21 cellular contexts compared by ENCODE assay signal in the genomic region with DNA sequence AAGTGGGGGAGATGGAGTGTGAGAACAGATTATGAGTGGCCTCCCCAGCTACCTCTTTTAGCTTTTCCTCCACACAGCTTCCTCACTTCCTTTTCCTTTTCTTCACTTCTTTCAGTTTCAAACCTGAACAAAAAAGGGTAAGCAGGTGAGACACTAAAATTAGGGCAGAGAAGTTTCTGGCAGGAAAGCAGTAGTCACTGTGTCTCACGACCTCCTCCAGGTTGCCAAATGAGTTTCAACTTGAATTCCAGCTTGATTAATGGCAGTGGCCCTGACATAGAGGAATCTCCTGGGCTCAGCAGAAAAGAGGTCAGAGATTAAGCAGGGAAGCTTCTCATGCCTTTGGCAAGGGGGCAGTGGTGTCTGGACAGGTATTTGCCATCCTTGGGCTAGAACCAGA.
DNase-seq lines count a peak whose midpoint lies in the region; ATAC-seq and TF ChIP-seq lines count a peak whose summit lies in the region.
"Had no signal": no experiment of that assay in that cellular context is flagged by ENCODE, and none has a peak within 500 bp of the region (broad histone marks: within the 10 kb centered on the region; RNA-seq: fewer than 3 reads in every experiment).

No MANE protein-coding gene starts in this region.

- TF ChIP-seq CTCF in MM.1S (IDR thresholded peaks at IDR 0.05; ENCODE audit: low read length) (no peak), OCI-LY3 (IDR thresholded peaks at IDR 0.05; ENCODE audit: low read depth, low read length) (no peak), smooth muscle cell (IDR thresholded peaks at IDR 0.05; ENCODE audit: borderline replicate concordance, insufficient read depth, poor library complexity, severe bottlenecking) (no peak), BE2C (IDR thresholded peaks at IDR 0.05; ENCODE audit: low read depth, low read length) (no peak)

- H3K36me3 ChIP-seq in MM.1S (replicated peaks; ENCODE audit: insufficient read depth, low read length) (0 out of 2 replicates have a peak, but pooled peaks cover 5% of the 10 kb centered on the region), OCI-LY3 (replicated peaks; ENCODE audit: low read depth, low read length) (peaks cover 26% of the 10 kb centered on the region), smooth muscle cell (ENCODE audit: low read depth) (peaks cover 9% of the 10 kb centered on the region), BE2C (no peaks in the 10 kb centered on the region)
- no peaks in the 10 kb centered on the region for H3K36me3 ChIP-seq in CD8-positive, alpha-beta memory T cell (ENCODE audit: insufficient read depth, low read length)
- H3K36me3 ChIP-seq: HAP-1 had no signal

- no peaks in the 10 kb centered on the region for H3K27me3 Mint-ChIP-seq in CD8-positive, alpha-beta memory T cell

- ATAC-seq in esophagus mucosa: peak; percentile 72
- no peak for ATAC-seq in GM21423 (IDR thresholded peaks at IDR 0.05; ENCODE audit: unreplicated experiment)
- ATAC-seq: A549; CD8-positive, alpha-beta T cell had no signal

- H3K27ac Mint-ChIP-seq in CD8-positive, alpha-beta memory T cell: no peak overlapping the region
- H3K27ac Mint-ChIP-seq: CD8-positive, alpha-beta T cell; HFFc6 had no signal

- no peaks in the 10 kb centered on the region for H3K9me2 ChIP-seq in MM.1S (replicated peaks; ENCODE audit: insufficient read depth, low read length)

- H3K36me3 Mint-ChIP-seq in CD8-positive, alpha-beta memory T cell: peaks cover 0 to 2% (median 0%) of the 10 kb centered on the region in 3 donors
- H3K36me3 Mint-ChIP-seq: CD8-positive, alpha-beta T cell had no signal

- CTCF ChIA-PET in CD8-positive, alpha-beta memory T cell (lab: Charles Lee): no interaction called here

- H2AFZ ChIP-seq in MM.1S (ENCODE audit: low read length) (0 out of 2 replicates have a peak overlapping the region, but pooled peaks have one; percentile 36), OCI-LY3 (ENCODE audit: low read depth, low read length) (no peak overlapping the region), smooth muscle cell (ENCODE audit: low read depth) (no peak overlapping the region)

- H3K4me3 Mint-ChIP-seq in CD8-positive, alpha-beta memory T cell: no peak overlapping the region
- H3K4me3 Mint-ChIP-seq: CD8-positive, alpha-beta T cell; HFFc6 had no signal

- H3K79me2 ChIP-seq in MM.1S (ENCODE audit: low read length) (no peaks in the 10 kb centered on the region), OCI-LY3 (ENCODE audit: low read length) (no peaks in the 10 kb centered on the region), smooth muscle cell (ENCODE audit: low read depth) (no peaks in the 10 kb centered on the region)

- H3K9me3 ChIP-seq in MM.1S (replicated peaks; ENCODE audit: insufficient read depth, low read length) (no peaks in the 10 kb centered on the region), OCI-LY3 (ENCODE audit: insufficient read depth, low read length) (peaks cover 25% of the 10 kb centered on the region), smooth muscle cell (replicated peaks; ENCODE audit: low read depth) (peaks cover 13% of the 10 kb centered on the region), BE2C (no peaks in the 10 kb centered on the region; the same call in 1 of the 2 replicates)
- no peaks in the 10 kb centered on the region for H3K9me3 ChIP-seq in CD8-positive, alpha-beta memory T cell (ENCODE audit: low read length)
- H3K9me3 ChIP-seq: A549, HAP-1 had no signal

- no peaks in the 10 kb centered on the region for H3K27me3 ChIP-seq in MM.1S (replicated peaks; ENCODE audit: insufficient read depth, low read length)
- no peaks in the 10 kb centered on the region for H3K27me3 ChIP-seq in OCI-LY3 (ENCODE audit: low read depth, low read length)
- no peaks in the 10 kb centered on the region for H3K27me3 ChIP-seq in smooth muscle cell (ENCODE audit: low read depth)
- no peaks in the 10 kb centered on the region for H3K27me3 ChIP-seq in CD8-positive, alpha-beta memory T cell (ENCODE audit: insufficient read depth, low read length, poor library complexity, severe bottlenecking)
- no peaks in the 10 kb centered on the region for H3K27me3 ChIP-seq in BE2C

- DNase-seq in MM.1S (peak; percentile 83), smooth muscle cell (lab: John Stamatoyannopoulos, UW; ENCODE audit: unreplicated experiment) (no peak), BE2C (no peak)
- DNase-seq in CD8-positive, alpha-beta memory T cell: no peak
- DNase-seq: 8988T; ACHN; AML-193; C1 segment of cervical spinal cord; Calu3; CD8-positive, alpha-beta T cell; COR-L47; DMS53; DMS79 treated with DMSO at 0.1 percent for 48 hours; GF-D8; GOT3; HFFc6 had no signal

- H3K4me2 ChIP-seq in MM.1S (ENCODE audit: low read depth, low read length) (peak overlapping the region; percentile 48), OCI-LY3 (ENCODE audit: low read length) (no peak overlapping the region), smooth muscle cell (no peak overlapping the region)
- H3K4me2 ChIP-seq: A549 had no signal

- no peaks in the 10 kb centered on the region for H3K4me1 Mint-ChIP-seq in CD8-positive, alpha-beta memory T cell

- peaks cover 15 to 30% (median 25%) of the 10 kb centered on the region in 5 donors for H3K9me3 Mint-ChIP-seq in CD8-positive, alpha-beta memory T cell

- H3K4me1 ChIP-seq in MM.1S (ENCODE audit: low read length): peaks cover 37% of the 10 kb centered on the region
- peaks cover 8% of the 10 kb centered on the region; the same call in 1 of the 2 replicates for H3K4me1 ChIP-seq in OCI-LY3 (ENCODE audit: low read length)
- no peaks in the 10 kb centered on the region for H3K4me1 ChIP-seq in smooth muscle cell (ENCODE audit: low read depth)
- no peaks in the 10 kb centered on the region for H3K4me1 ChIP-seq in CD8-positive, alpha-beta memory T cell (ENCODE audit: insufficient read depth, low read length)
- no peaks in the 10 kb centered on the region for H3K4me1 ChIP-seq in BE2C
- H3K4me1 ChIP-seq: A549, HAP-1 had no signal

- no peak overlapping the region for H3K9ac ChIP-seq in MM.1S (ENCODE audit: low read length)
- H3K9ac ChIP-seq in OCI-LY3 (ENCODE audit: low read length): no peak overlapping the region
- H3K9ac ChIP-seq in smooth muscle cell (ENCODE audit: low read depth): peak overlapping the region; percentile 15

- 80% methylated on average over 1 of the region's 1 CpG for WGBS in smooth muscle cell (ENCODE audit: low lambda C conversion rate)

- H3K27ac ChIP-seq in MM.1S (ENCODE audit: low read length): peak overlapping the region; percentile 88
- peak overlapping the region; percentile 2; the same call in 1 of the 2 replicates for H3K27ac ChIP-seq in OCI-LY3 (ENCODE audit: low read length)
- peak overlapping the region; percentile 64 for H3K27ac ChIP-seq in smooth muscle cell (ENCODE audit: low read depth)
- no peak overlapping the region for H3K27ac ChIP-seq in CD8-positive, alpha-beta memory T cell (ENCODE audit: low read depth, low read length)
- H3K27ac ChIP-seq: A549 had no signal

- H4K20me1 ChIP-seq in MM.1S (ENCODE audit: insufficient read depth, low read length): no peaks in the 10 kb centered on the region
- H4K20me1 ChIP-seq in OCI-LY3 (ENCODE audit: insufficient read depth, low read length): no peaks in the 10 kb centered on the region
- no peaks in the 10 kb centered on the region for H4K20me1 ChIP-seq in smooth muscle cell (ENCODE audit: low read depth)

- no peak overlapping the region; the same call in 1 of the 2 replicates for H3K4me3 ChIP-seq in MM.1S (ENCODE audit: low read length)
- no peak overlapping the region for H3K4me3 ChIP-seq in OCI-LY3 (ENCODE audit: low read length)
- H3K4me3 ChIP-seq in smooth muscle cell: no peak overlapping the region
- H3K4me3 ChIP-seq in CD8-positive, alpha-beta memory T cell (ENCODE audit: low read length): no peak overlapping the region
- H3K4me3 ChIP-seq in BE2C (ENCODE audit: low read depth, low read length): no peak overlapping the region
- H3K4me3 ChIP-seq: A549, HAP-1 had no signal

- peaks cover 23% of the 10 kb centered on the region for H3F3A ChIP-seq in MM.1S (ENCODE audit: insufficient read depth, low read length)
- H3F3A ChIP-seq in smooth muscle cell (ENCODE audit: low read depth): no peaks in the 10 kb centered on the region

- POLR2A ChIA-PET in CD8-positive, alpha-beta memory T cell (lab: Charles Lee): no interaction called here
